In the genomic region with DNA sequence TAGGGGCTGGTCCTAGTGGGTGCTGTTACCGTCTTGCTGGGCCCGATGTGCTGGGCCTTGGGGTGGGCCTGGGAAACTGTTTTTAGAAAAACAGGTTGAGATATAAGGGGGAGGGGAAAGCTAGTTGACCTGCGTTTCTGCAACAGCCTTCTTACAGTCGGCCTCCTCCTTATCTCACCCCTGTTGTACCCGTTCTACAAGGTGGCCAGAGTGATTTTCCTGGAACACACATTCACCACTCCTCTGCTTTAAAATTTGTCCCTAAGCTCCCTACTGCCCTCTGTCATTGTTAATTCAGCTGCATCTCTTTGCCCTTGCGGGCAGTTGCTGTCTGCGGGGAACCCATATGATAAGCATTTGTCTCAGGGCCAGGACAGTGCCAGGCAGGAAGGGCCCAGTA, we compare ENCODE assay signal across 19 cellular contexts. TPM values are rescaled to one million over a fixed set of nuclear protein-coding genes. Genes with fewer than 3 reads are reported as not detected.
DNase-seq lines count a peak whose midpoint lies in the region; ATAC-seq, FAIRE-seq and TF ChIP-seq lines count a peak whose summit lies in the region.
"Had no signal": no experiment of that assay in that cellular context is flagged by ENCODE, and none has a peak within 500 bp of the region (broad histone marks: within the 10 kb centered on the region; RNA-seq: fewer than 3 reads in every experiment).

No MANE protein-coding gene starts in this region.

- no peaks in the 10 kb centered on the region for H3K9me3 Mint-ChIP-seq in WTC11
- no peaks in the 10 kb centered on the region for H3K9me3 Mint-ChIP-seq in activated CD4-positive, alpha-beta T cell treated with anti-CD3 and anti-CD28 coated beads, Interleukin-2, amount 10 ng/mL, durations not matched to agents 24 days and 14 days
- H3K9me3 Mint-ChIP-seq: CD8-positive, alpha-beta memory T cell had no signal

- H3K4me1 Mint-ChIP-seq in WTC11, result peaks cover 22% of the 10 kb centered on the region
- no peaks in the 10 kb centered on the region for H3K4me1 Mint-ChIP-seq in activated CD4-positive, alpha-beta T cell treated with anti-CD3 and anti-CD28 coated beads, Interleukin-2, amount 10 ng/mL, durations not matched to agents 24 days and 14 days

- no peak overlapping the region for H3K27ac Mint-ChIP-seq in WTC11
- H3K27ac Mint-ChIP-seq in activated CD4-positive, alpha-beta T cell treated with anti-CD3 and anti-CD28 coated beads, Interleukin-2, amount 10 ng/mL, durations not matched to agents 24 days and 14 days, result no peak overlapping the region

- H3K9ac ChIP-seq in GM23248, result no peak overlapping the region
- no peak overlapping the region for H3K9ac ChIP-seq in PC-3 (ENCODE audit: low read length)

- no peak overlapping the region for H3K4me3 Mint-ChIP-seq in WTC11
- no peak overlapping the region for H3K4me3 Mint-ChIP-seq in activated CD4-positive, alpha-beta T cell treated with anti-CD3 and anti-CD28 coated beads, Interleukin-2, amount 10 ng/mL, durations not matched to agents 24 days and 14 days
- H3K4me3 Mint-ChIP-seq: CD8-positive, alpha-beta memory T cell had no signal

- H3F3A ChIP-seq in GM23248 (ENCODE audit: insufficient read depth) (peaks cover 31% of the 10 kb centered on the region), PC-3 (ENCODE audit: low read length, unreplicated experiment) (no peaks in the 10 kb centered on the region)

- H3K4me3 ChIP-seq in GM23248 (no peak overlapping the region), PC-3 (ENCODE audit: low read length) (no peak overlapping the region), mesodermal cell (ENCODE audit: extremely low read depth, insufficient read depth, low read length, poor library complexity, severe bottlenecking) (no peak overlapping the region), hepatocyte (no peak overlapping the region)
- H3K4me3 ChIP-seq: Peyer's patch had no signal

- DNase-seq in GM23248, result no peak
- no peak for DNase-seq in PC-3
- DNase-seq in WTC11 (ENCODE audit: low spot score), result no peak
- DNase-seq in hepatocyte (ENCODE audit: low spot score), result no peak
- no peak for DNase-seq in GM12892 (ENCODE audit: insufficient read length)
- DNase-seq in activated CD4-positive, alpha-beta T cell treated with anti-CD3 and anti-CD28 coated beads, Interleukin-2, amount 10 ng/mL, durations not matched to agents 24 days and 14 days, result no peak
- DNase-seq: CD8-positive, alpha-beta memory T cell; GDM1; MM.1S; NCI-H1048; NCI-H1436; NCI-H187 treated with DMSO at 0.1 percent for 48 hours; NCI-H2227 treated with DMSO at 0.1 percent for 48 hours; NCI-H510A; NCI-H748 treated with DMSO at 0.1 percent for 48 hours; Peyer's patch had no signal

- H3K27me3 ChIP-seq in GM23248 (replicated peaks; ENCODE audit: insufficient read depth) (no peaks in the 10 kb centered on the region), PC-3 (ENCODE audit: low read length) (no peaks in the 10 kb centered on the region), hepatocyte (peaks cover 17% of the 10 kb centered on the region)

- H3K4me2 ChIP-seq in GM23248 (ENCODE audit: unreplicated experiment) (no peak overlapping the region), PC-3 (ENCODE audit: low read length) (peak overlapping the region; percentile 70), hepatocyte (no peak overlapping the region)

- H3K27me3 Mint-ChIP-seq in WTC11 (ENCODE audit: low read depth), result peaks cover 22% of the 10 kb centered on the region
- peaks cover 35% of the 10 kb centered on the region for H3K27me3 Mint-ChIP-seq in activated CD4-positive, alpha-beta T cell treated with anti-CD3 and anti-CD28 coated beads, Interleukin-2, amount 10 ng/mL, durations not matched to agents 24 days and 14 days

- H4K20me1 ChIP-seq in GM23248 (ENCODE audit: insufficient read depth) (no peaks in the 10 kb centered on the region), PC-3 (ENCODE audit: low read length) (no peaks in the 10 kb centered on the region), hepatocyte (ENCODE audit: insufficient read depth, poor library complexity, severe bottlenecking) (no peaks in the 10 kb centered on the region)

- POLR2A ChIA-PET in PC-3 (lab: Charles Lee; ENCODE audit: unreplicated experiment), result no interaction called here
- POLR2A ChIA-PET in WTC11 (lab: Charles Lee), result no interaction called here

- H3K9me2 ChIP-seq in GM23248 (ENCODE audit: insufficient read depth) (no peaks in the 10 kb centered on the region), PC-3 (replicated peaks; ENCODE audit: low read length) (no peaks in the 10 kb centered on the region), hepatocyte (replicated peaks; ENCODE audit: insufficient read depth) (no peaks in the 10 kb centered on the region)

- no peaks in the 10 kb centered on the region for H3K36me3 ChIP-seq in GM23248 (ENCODE audit: low read depth)
- no peaks in the 10 kb centered on the region for H3K36me3 ChIP-seq in PC-3 (ENCODE audit: low read depth, low read length)
- no peaks in the 10 kb centered on the region for H3K36me3 ChIP-seq in mesodermal cell (ENCODE audit: control insufficient read depth, insufficient read depth, low read length)
- H3K36me3 ChIP-seq in hepatocyte (replicated peaks; ENCODE audit: insufficient read depth, low read depth), result no peaks in the 10 kb centered on the region
- H3K36me3 ChIP-seq: Peyer's patch had no signal

- no peaks in the 10 kb centered on the region for H3K36me3 Mint-ChIP-seq in WTC11
- H3K36me3 Mint-ChIP-seq in activated CD4-positive, alpha-beta T cell treated with anti-CD3 and anti-CD28 coated beads, Interleukin-2, amount 10 ng/mL, durations not matched to agents 24 days and 14 days (ENCODE audit: low read depth), result no peaks in the 10 kb centered on the region
- H3K36me3 Mint-ChIP-seq: CD8-positive, alpha-beta memory T cell had no signal

- 93 to 95% methylated on average over 7 of the region's 7 CpGs for WGBS in GM23248 (ENCODE audit: low coverage in 1 of 2, low lambda C conversion rate in 2 of 2, missing lambda C conversion rate in 2 of 2), 2 experiments
- WGBS in mesodermal cell (ENCODE audit: insufficient coverage in 2 of 2), 2 experiments, result 94 to 97% methylated on average over 4 to 5 of the region's 7 CpGs
- WGBS in hepatocyte (ENCODE audit: low lambda C conversion rate, missing lambda C conversion rate), result 77% methylated on average over 7 of the region's 7 CpGs

- no peak for TF ChIP-seq POLR2A in GM12892 (IDR thresholded peaks at IDR 0.05; ENCODE audit: low read depth, low read length)

- intact Hi-C loops in PC-3 (cut with micrococcal nuclease), result no loop called here
- intact Hi-C loops in activated CD4-positive, alpha-beta T cell treated with anti-CD3 and anti-CD28 coated beads, Interleukin-2, amount 10 ng/mL, durations not matched to agents 24 days and 14 days (cut with micrococcal nuclease), result no loop called here

- no peak for ATAC-seq in PC-3
- ATAC-seq in WTC11, result peak; percentile 9; the same call in 1 of the 2 replicates
- no peak for ATAC-seq in HG02884 (IDR thresholded peaks at IDR 0.05; ENCODE audit: unreplicated experiment)

- H3K27ac ChIP-seq in GM23248, result peak overlapping the region; percentile 75
- H3K27ac ChIP-seq in PC-3 (ENCODE audit: low read length), result peak overlapping the region; percentile 81; the same call in 1 of the 2 replicates
- peak overlapping the region; percentile 94 for H3K27ac ChIP-seq in mesodermal cell (ENCODE audit: low read depth, low read length, severe bottlenecking)
- no peak overlapping the region for H3K27ac ChIP-seq in hepatocyte
- H3K27ac ChIP-seq: C4-2B, Peyer's patch had no signal

- in situ Hi-C loops in GM23248 (cut with MboI), result loop anchor here (10.0 kb wide), 1 partner anchor 164 kb away; no protein-coding TSS in a partner anchor

- CTCF ChIA-PET in PC-3 (lab: Charles Lee), result interaction anchor here (0.6 kb wide), 1 partner anchor 301 kb away, joined by 3 read pairs; no protein-coding TSS in a partner anchor
- CTCF ChIA-PET in WTC11 (lab: Charles Lee), result interaction anchor here (0.6 to 1.9 kb wide), 4 partner anchors 9 to 617 kb away, joined by 3 to 5 read pairs (median 4); no protein-coding TSS in a partner anchor

- H2AFZ ChIP-seq in GM23248, result peak overlapping the region; percentile 88; the same call in 1 of the 2 replicates
- H2AFZ ChIP-seq in PC-3 (ENCODE audit: low read length), result peak overlapping the region; percentile 34; the same call in 1 of the 2 replicates
- no peak overlapping the region for H2AFZ ChIP-seq in hepatocyte

- TF ChIP-seq CTCF in PC-3 (conservative IDR thresholded peaks at IDR 0.05; ENCODE audit: low read depth, low read length) (0 out of 2 replicates have a peak, but pooled peaks have one; percentile 17), WTC11 (IDR thresholded peaks at IDR 0.05) (no peak), hepatocyte (IDR thresholded peaks at IDR 0.05; ENCODE audit: poor library complexity) (no peak)

- H3K79me2 ChIP-seq in GM23248 (ENCODE audit: insufficient read depth) (peaks cover 9% of the 10 kb centered on the region), PC-3 (ENCODE audit: low read length) (no peaks in the 10 kb centered on the region), hepatocyte (no peaks in the 10 kb centered on the region)

- no TSS peak for BruUV-seq in PC-3 (replicated peaks; lab: Mats Ljungman, UMichigan)

- peaks cover 28% of the 10 kb centered on the region for H3K4me1 ChIP-seq in GM23248 (ENCODE audit: insufficient read depth)
- peaks cover 35% of the 10 kb centered on the region for H3K4me1 ChIP-seq in PC-3 (ENCODE audit: insufficient read depth, low read length)
- peaks cover 29% of the 10 kb centered on the region for H3K4me1 ChIP-seq in mesodermal cell (ENCODE audit: control insufficient read depth, insufficient read depth, low read length, poor library complexity, severe bottlenecking)
- H3K4me1 ChIP-seq in hepatocyte (ENCODE audit: insufficient read depth), result peaks cover 3% of the 10 kb centered on the region

- no peaks in the 10 kb centered on the region for H3K9me3 ChIP-seq in GM23248 (ENCODE audit: low read depth)
- no peaks in the 10 kb centered on the region for H3K9me3 ChIP-seq in PC-3 (ENCODE audit: low read length)
- no peaks in the 10 kb centered on the region for H3K9me3 ChIP-seq in mesodermal cell (ENCODE audit: control insufficient read depth, low read length)
- no peaks in the 10 kb centered on the region for H3K9me3 ChIP-seq in hepatocyte (ENCODE audit: low read depth)
- H3K9me3 ChIP-seq: Peyer's patch had no signal

- FAIRE-seq in GM12892 (lab: Jason Lieb, UNC), result no peak

TF ChIP-seq in WTC11, 78 proteins besides CTCF, POLR2A, EP300 and RAD21:
- TF ChIP-seq EMX1 (CRISPR knock-in tag; IDR thresholded peaks at IDR 0.05) (no peak), OVOL2 (CRISPR knock-in tag; IDR thresholded peaks at IDR 0.05; ENCODE audit: borderline replicate concordance) (no peak), ZNF121 (CRISPR knock-in tag; IDR thresholded peaks at IDR 0.05) (no peak)
TF ChIP-seq in WTC11: peak in this region for 0.

RNA-seq across cellular contexts. Expression of a gene that starts 4.9 kb away (rescaled TPM):
- 29.9 and 35.3 TPM in 2 replicates for total RNA-seq in GM23248 (2014; rRNA removed; shearing (Covaris generic))
- polyA plus RNA-seq in GM23248 (2016; fragmentation: Nextera tagmentation; extraction: Ambion mirVana) (6.3 and 6.9 TPM in 2 replicates), hepatocyte (0.05 TPM in 1 of 2 replicates, not detected in the other)
- total RNA-seq in PC-3 (2014; rRNA removed) (11.4 and 15.8 TPM in 2 replicates), WTC11 (2021) (1.6 to 1.8 TPM (median 1.6 TPM) in 3 replicates), hepatocyte (0.36 and 0.57 TPM in 2 replicates)
- 11.7 TPM for polyA plus RNA-seq in mesodermal cell (2013, experiment 1 of 2)
- polyA plus RNA-seq in mesodermal cell (2013, experiment 2 of 2), result 10.0 TPM
- 7.4 TPM for polyA plus RNA-seq in GM12892 (2012; ENCODE audit: missing spikeins)
- total RNA-seq in activated CD4-positive, alpha-beta T cell treated with anti-CD3 and anti-CD28 coated beads, Interleukin-2, amount 10 ng/mL, durations not matched to agents 24 days and 14 days, result not detected in 2 replicates
- total RNA-seq: CD8-positive, alpha-beta memory T cell had no signal
- polyA plus RNA-seq: CD8-positive, alpha-beta memory T cell had no signal
